8 cellular contexts compared by ENCODE assay signal in genomic region chr3:171704002-171704401, GRCh38.
A peak's percentile ranks its signal among the peaks of the same experiment; 100 is the strongest.
DNase-seq lines count a peak whose midpoint lies in the region; ATAC-seq and TF ChIP-seq lines count a peak whose summit lies in the region.

No MANE protein-coding gene starts in this region.

- no peak overlapping the region for H3K4me3 ChIP-seq in SK-N-SH (ENCODE audit: low read depth in 2 of 2, low read length in 1 of 2)
- H3K4me3 ChIP-seq in fibroblast of mammary gland (ENCODE audit: control insufficient read depth, low read depth, low read length) = no peak overlapping the region

- H3K27ac ChIP-seq in SK-N-SH (ENCODE audit: low read depth in 2 of 2, low read length in 1 of 2) = no peak overlapping the region

- CTCF ChIA-PET in SK-N-SH (lab: Yijun Ruan, JAX) = interaction anchor here (0.7 to 3.4 kb wide), 9 partner anchors 11 to 637 kb away, joined by 3 to 32 read pairs (median 4); no protein-coding TSS in a partner anchor

- H3K4me2 ChIP-seq in SK-N-SH = no peak overlapping the region

- no peak overlapping the region for H3K27ac Mint-ChIP-seq in stimulated activated effector memory CD8-positive, alpha-beta T cell treated with anti-CD3 and anti-CD28 coated beads, Interleukin-12 subunit alpha, Interleukin-12 subunit beta, amount 100 ng/mL, for 72 hours

- POLR2A ChIA-PET in SK-N-SH (lab: Yijun Ruan, JAX) = no interaction called here

- TF ChIP-seq EP300 in SK-N-SH (IDR thresholded peaks at IDR 0.05; ENCODE audit: borderline replicate concordance in 1 of 2, low read depth in 1 of 2, low read length in 1 of 2) = no peak

- H3K27me3 ChIP-seq in SK-N-SH (ENCODE audit: insufficient read depth) = no peaks in the 10 kb centered on the region

- TF ChIP-seq CTCF in SK-N-SH (IDR thresholded peaks at IDR 0.05) (peak; percentile 51), fibroblast of mammary gland (conservative IDR thresholded peaks at IDR 0.05; ENCODE audit: control insufficient read depth, insufficient read depth, low read depth, low read length) (peak; percentile 71)

- H3K36me3 ChIP-seq in SK-N-SH (replicated peaks in 1 of 2; ENCODE audit: control insufficient read depth in 1 of 2, insufficient read depth in 2 of 2, low read length in 1 of 2) = peaks cover 0 to 11% of the 10 kb centered on the region in 2 experiments

- no peak overlapping the region for H3K9ac ChIP-seq in SK-N-SH

- peak; percentile 68 for TF ChIP-seq RAD21 in SK-N-SH (IDR thresholded peaks at IDR 0.05; ENCODE audit: low read length)

- 34% methylated on average over 2 of the region's 2 CpGs for WGBS in SK-N-SH (ENCODE audit: low lambda C conversion rate)

- H3K4me1 ChIP-seq in SK-N-SH (ENCODE audit: control insufficient read depth in 1 of 2, insufficient read depth in 2 of 2, low read depth in 1 of 2, low read length in 1 of 2) = no peaks in the 10 kb centered on the region; a peak in 1 of 4 replicates

- no peaks in the 10 kb centered on the region for H4K20me1 ChIP-seq in SK-N-SH (ENCODE audit: insufficient read depth)

- H3K79me2 ChIP-seq in SK-N-SH (ENCODE audit: insufficient read depth) = no peaks in the 10 kb centered on the region

- no peaks in the 10 kb centered on the region for H3F3A ChIP-seq in SK-N-SH (replicated peaks; ENCODE audit: insufficient read depth)

- DNase-seq in NCI-H2227 (lab: John Stamatoyannopoulos, UW; ENCODE audit: unreplicated experiment) (peak; percentile 4), NCI-H2227 treated with DMSO at 0.1 percent for 48 hours (lab: John Stamatoyannopoulos, UW) (no peak), HUDEP-2 (lab: John Stamatoyannopoulos, UW; ENCODE audit: unreplicated experiment in 76 of 76) (peak in 47 of 76 experiments; percentile 1 to 59 (median 15)), SK-N-SH (peak; percentile 51), fibroblast of mammary gland (ENCODE audit: low read depth) (peak; percentile 60), mesenteric fat pad (ENCODE audit: low spot score) (no peak)
- DNase-seq in stimulated activated effector memory CD8-positive, alpha-beta T cell treated with anti-CD3 and anti-CD28 coated beads, Interleukin-12 subunit alpha, Interleukin-12 subunit beta, amount 100 ng/mL, for 72 hours (ENCODE audit: low spot score in 2 of 2) = no peak

- H3K9me3 Mint-ChIP-seq in stimulated activated effector memory CD8-positive, alpha-beta T cell treated with anti-CD3 and anti-CD28 coated beads, Interleukin-12 subunit alpha, Interleukin-12 subunit beta, amount 100 ng/mL, for 72 hours = no peaks in the 10 kb centered on the region

- H3K4me3 Mint-ChIP-seq in stimulated activated effector memory CD8-positive, alpha-beta T cell treated with anti-CD3 and anti-CD28 coated beads, Interleukin-12 subunit alpha, Interleukin-12 subunit beta, amount 100 ng/mL, for 72 hours = no peak overlapping the region

- no peaks in the 10 kb centered on the region for H3K9me2 ChIP-seq in SK-N-SH

- no peaks in the 10 kb centered on the region for H3K4me1 Mint-ChIP-seq in stimulated activated effector memory CD8-positive, alpha-beta T cell treated with anti-CD3 and anti-CD28 coated beads, Interleukin-12 subunit alpha, Interleukin-12 subunit beta, amount 100 ng/mL, for 72 hours

- H2AFZ ChIP-seq in SK-N-SH (ENCODE audit: low read depth) = no peak overlapping the region

- 0 out of 2 replicates have a peak, but pooled peaks cover 5% of the 10 kb centered on the region for H3K9me3 ChIP-seq in SK-N-SH

- H3K36me3 Mint-ChIP-seq in stimulated activated effector memory CD8-positive, alpha-beta T cell treated with anti-CD3 and anti-CD28 coated beads, Interleukin-12 subunit alpha, Interleukin-12 subunit beta, amount 100 ng/mL, for 72 hours = no peaks in the 10 kb centered on the region

- ATAC-seq in stimulated activated effector memory CD8-positive, alpha-beta T cell treated with anti-CD3 and anti-CD28 coated beads, Interleukin-12 subunit alpha, Interleukin-12 subunit beta, amount 100 ng/mL, for 72 hours = peak; percentile 66
- ATAC-seq in GM19395 (IDR thresholded peaks at IDR 0.05; ENCODE audit: unreplicated experiment) = no peak

TF ChIP-seq in SK-N-SH, 30 proteins besides CTCF, POLR2A, EP300 and RAD21:
- peak; percentile 62 for TF ChIP-seq SMC3 (IDR thresholded peaks at IDR 0.05; ENCODE audit: low read depth, low read length)
- no peak for TF ChIP-seq JUND (IDR thresholded peaks at IDR 0.05)

Comparison
In these comparisons a context has a peak if more than half of its experiments do, and no peak if none do; other contexts are left out.
1. DNase-seq: peak in NCI-H2227 (single experiment), HUDEP-2 (47 of 76), SK-N-SH (single experiment) and fibroblast of mammary gland (single experiment); none in NCI-H2227 treated with DMSO at 0.1 percent for 48 hours (single experiment), stimulated activated effector memory CD8-positive, alpha-beta T cell treated with anti-CD3 and anti-CD28 coated beads, Interleukin-12 subunit alpha, Interleukin-12 subunit beta, amount 100 ng/mL, for 72 hours (0 of 2) and mesenteric fat pad (single experiment).